Comparison of ENCODE assay signal across 8 cellular contexts in genomic region chr14:92846162-92846897, GRCh38. TPM values are rescaled to one million over a fixed set of nuclear protein-coding genes. Genes with fewer than 3 reads are reported as not detected.
DNase-seq lines count a peak whose midpoint lies in the region; ATAC-seq and TF ChIP-seq lines count a peak whose summit lies in the region.

No MANE protein-coding gene starts in this region.

- peak; percentile 12 to 32 (median 19) for DNase-seq in stimulated activated CD4-positive, alpha-beta T cell treated with anti-CD3 and anti-CD28 coated beads, Interleukin-12 subunit alpha, Interleukin-12 subunit beta, amount 100 ng/mL, for 48 hours (ENCODE audit: low read depth in 2 of 3, low spot score in 1 of 3)
- no peak for DNase-seq in stimulated activated CD4-positive, alpha-beta T cell treated with anti-CD3 and anti-CD28 coated beads, Interleukin-4, amount 100 ng/mL, for 4 hours
- DNase-seq in RPMI7951 (ENCODE audit: low read depth) (peak; percentile 61), foreskin fibroblast (peak; percentile 75 to 83), hippocampal formation (lab: John Stamatoyannopoulos, UW) (no peak), NCI-H510A (lab: John Stamatoyannopoulos, UW) (no peak), SHP77 (lab: John Stamatoyannopoulos, UW) (no peak)

- no peak overlapping the region for H3K4me3 ChIP-seq in foreskin fibroblast (ENCODE audit: low read depth in 1 of 2, low read length in 2 of 2)

- no peak for TF ChIP-seq CTCF in foreskin fibroblast (IDR thresholded peaks at IDR 0.05; ENCODE audit: low read depth, low read length)

- peak; percentile 87 for ATAC-seq in HG02852 (IDR thresholded peaks at IDR 0.05; ENCODE audit: unreplicated experiment)

RNA-seq across cellular contexts. Expression of gene GOLGA5, which starts 52.2 kb away (rescaled TPM):
- 28.7 and 37.2 TPM in 2 replicates for total RNA-seq in RPMI7951 (2014; rRNA removed; shearing (Covaris generic))

Comparison
In these comparisons a context has a peak if more than half of its experiments do, and no peak if none do; other contexts are left out.
1. DNase-seq: peak in stimulated activated CD4-positive, alpha-beta T cell treated with anti-CD3 and anti-CD28 coated beads, Interleukin-12 subunit alpha, Interleukin-12 subunit beta, amount 100 ng/mL, for 48 hours (3 of 3), RPMI7951 (single experiment) and foreskin fibroblast (2 of 2); none in stimulated activated CD4-positive, alpha-beta T cell treated with anti-CD3 and anti-CD28 coated beads, Interleukin-4, amount 100 ng/mL, for 4 hours (0 of 2), hippocampal formation (0 of 2), NCI-H510A (single experiment) and SHP77 (0 of 2).